In the genomic region with DNA sequence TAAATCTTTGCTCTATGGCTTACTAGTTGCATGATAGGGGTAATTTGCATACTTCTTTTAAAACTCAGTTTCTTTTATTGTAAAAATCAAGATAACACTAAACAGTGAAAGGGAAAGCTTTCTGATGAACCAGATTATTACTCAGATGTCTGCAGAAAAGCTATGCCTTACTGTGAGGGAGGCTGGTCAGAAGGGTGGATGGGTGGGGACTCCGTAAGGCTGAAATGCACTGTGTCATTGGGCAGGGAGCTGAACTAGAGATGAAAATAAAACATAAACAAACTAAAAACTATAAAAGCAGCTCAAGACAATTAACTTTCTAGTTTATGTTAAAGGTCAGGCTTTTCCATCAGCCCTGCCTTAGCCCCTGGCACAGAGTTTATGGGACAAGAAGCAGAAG, we compare ENCODE assay signal across 16 cellular contexts.
A peak's percentile ranks its signal among the peaks of the same experiment; 100 is the strongest.
DNase-seq lines count a peak whose midpoint lies in the region; ATAC-seq and FAIRE-seq lines count a peak whose summit lies in the region.
"Had no signal": no experiment of that assay in that cellular context is flagged by ENCODE, and none has a peak within 500 bp of the region (broad histone marks: within the 10 kb centered on the region; RNA-seq: fewer than 3 reads in every experiment).

No MANE protein-coding gene starts in this region.

- H3K4me2 ChIP-seq in mesenchymal stem cell (ENCODE audit: low read length, poor library complexity, severe bottlenecking), result no peak overlapping the region
- H3K4me2 ChIP-seq: BLaER1 had no signal

- H3K79me1 ChIP-seq in mesenchymal stem cell (replicated peaks; ENCODE audit: low read length, poor library complexity, severe bottlenecking), result no peaks in the 10 kb centered on the region

- H2BK120ac ChIP-seq in mesenchymal stem cell (ENCODE audit: low read depth, low read length), result no peak overlapping the region

- no peak overlapping the region for H2BK15ac ChIP-seq in mesenchymal stem cell (ENCODE audit: low read depth, poor library complexity, severe bottlenecking)

- no peak overlapping the region for H3K4me3 ChIP-seq in mesenchymal stem cell (ENCODE audit: insufficient read depth in 1 of 2, low read depth in 1 of 2, low read length in 2 of 2)
- H3K4me3 ChIP-seq: BLaER1, GM12878 had no signal

- no peaks in the 10 kb centered on the region for H3K9me3 ChIP-seq in mesenchymal stem cell (ENCODE audit: control insufficient read depth, low read length)
- H3K9me3 ChIP-seq: BLaER1 had no signal

- no peak overlapping the region for H3K18ac ChIP-seq in mesenchymal stem cell (ENCODE audit: low read depth in 1 of 2, low read length in 2 of 2)

- no peaks in the 10 kb centered on the region for H3K4me1 ChIP-seq in mesenchymal stem cell (ENCODE audit: control insufficient read depth, insufficient read depth, low read depth, low read length)
- H3K4me1 ChIP-seq: BLaER1 had no signal

- H3K9ac ChIP-seq in mesenchymal stem cell (ENCODE audit: low read length), result peak overlapping the region; percentile 65
- H3K9ac ChIP-seq: BLaER1 had no signal

- no peak overlapping the region for H3K4ac ChIP-seq in mesenchymal stem cell (ENCODE audit: low read depth in 1 of 2, low read length in 2 of 2)

- no peak overlapping the region for H3K14ac ChIP-seq in mesenchymal stem cell (ENCODE audit: low read length in 2 of 2)

- no peak overlapping the region for H4K8ac ChIP-seq in mesenchymal stem cell (ENCODE audit: low read length)

- H3K36me3 ChIP-seq in mesenchymal stem cell (ENCODE audit: control insufficient read depth in 1 of 2, insufficient read depth in 2 of 2, low read depth in 1 of 2, low read length in 2 of 2), result no peaks in the 10 kb centered on the region
- H3K36me3 ChIP-seq: BLaER1 had no signal

- peaks cover 2 to 5% of the 10 kb centered on the region in 2 experiments for H3K27me3 ChIP-seq in mesenchymal stem cell (ENCODE audit: control insufficient read depth in 1 of 2, insufficient read depth in 1 of 2, low read length in 2 of 2)
- H3K27me3 ChIP-seq: BLaER1 had no signal

- ATAC-seq in sciatic nerve (peak; percentile 55), left colon (no peak)
- ATAC-seq: GM12878, HepG2 had no signal

- DNase-seq in mesenchymal stem cell, result no peak
- DNase-seq in sciatic nerve (ENCODE audit: low spot score), result no peak
- no peak for DNase-seq in left colon
- no peak for DNase-seq in AG08395 (ENCODE audit: low spot score)
- no peak for DNase-seq in DMS53 (lab: John Stamatoyannopoulos, UW)
- DNase-seq: ACHN; CD4-positive, alpha-beta memory T cell; DND-41; EL; H9 had no signal

- intact Hi-C loops in sciatic nerve (cut with DNase I), result no loop called here
- intact Hi-C loops in left colon (cut with DNase I, micrococcal nuclease), result no loop called here

- H2AFZ ChIP-seq in mesenchymal stem cell (ENCODE audit: low read depth, low read length), result no peak overlapping the region

- H2BK5ac ChIP-seq in mesenchymal stem cell (ENCODE audit: low read depth, low read length, poor library complexity, severe bottlenecking), result no peak overlapping the region

- no peak overlapping the region for H2BK12ac ChIP-seq in mesenchymal stem cell (ENCODE audit: low read length in 2 of 2)

- no peak overlapping the region for H3K23ac ChIP-seq in mesenchymal stem cell (ENCODE audit: low read length in 2 of 2)

- no CpG with 5 or more reads among the region's 1 CpG for WGBS in mesenchymal stem cell

- no peak overlapping the region for H3K27ac ChIP-seq in mesenchymal stem cell (ENCODE audit: low read length, poor library complexity, severe bottlenecking)
- H3K27ac ChIP-seq: BLaER1 had no signal

- H2AK5ac ChIP-seq in mesenchymal stem cell (ENCODE audit: low read length, severe bottlenecking), result no peak overlapping the region

- no peak overlapping the region for H4K91ac ChIP-seq in mesenchymal stem cell (ENCODE audit: low read length)

- FAIRE-seq in endometrium (lab: Jason Lieb, UNC), result peak; percentile 98
- FAIRE-seq: A204.1, GM12878, H1, HepG2 had no signal
